Comparison of ENCODE assay signal across 8 cellular contexts in the genomic region with DNA sequence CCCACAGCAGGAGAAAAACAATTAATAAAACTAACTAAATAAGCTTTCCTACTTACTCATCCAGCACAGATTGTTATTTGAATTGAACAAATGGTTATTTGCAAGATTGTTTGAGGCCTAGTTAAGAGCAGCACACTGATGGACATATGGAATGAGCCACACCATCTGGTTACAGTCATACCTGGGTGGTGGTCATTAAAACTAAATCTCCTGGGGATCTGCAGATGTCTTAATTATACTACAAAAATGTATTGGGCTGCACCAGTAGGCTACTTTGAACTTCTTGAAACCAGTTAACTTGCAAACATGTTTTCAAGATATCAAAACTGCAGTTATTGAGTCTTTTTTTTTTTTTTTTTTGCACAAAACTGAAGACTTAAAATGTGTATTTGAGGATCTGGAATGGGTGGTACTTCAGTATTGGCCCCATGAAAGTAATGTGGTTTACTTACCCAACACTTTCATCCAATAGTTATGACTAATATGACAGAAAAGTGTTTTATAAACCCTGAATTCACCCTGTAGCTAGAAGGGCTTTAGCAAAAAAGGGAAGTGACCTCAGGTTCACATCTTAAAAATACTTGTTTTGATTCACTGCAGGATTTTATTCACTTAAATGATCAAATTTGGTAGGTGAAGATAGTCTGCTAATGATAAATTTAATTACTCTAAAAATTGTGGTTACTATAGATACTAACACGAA. TPM values are rescaled to one million over a fixed set of nuclear protein-coding genes. Genes with fewer than 3 reads are reported as not detected.
DNase-seq lines count a peak whose midpoint lies in the region; ATAC-seq and TF ChIP-seq lines count a peak whose summit lies in the region.

No MANE protein-coding gene starts in this region.

- H3K79me2 ChIP-seq in ACC112 (ENCODE audit: control insufficient read depth, insufficient read depth, low read length, unreplicated experiment) = peaks cover 96% of the 10 kb centered on the region

- H3K9me3 Mint-ChIP-seq in chondrocyte (ENCODE audit: low read depth) = peaks cover 7% of the 10 kb centered on the region

- H3K4me1 Mint-ChIP-seq in chondrocyte (ENCODE audit: low read depth) = peaks cover 35% of the 10 kb centered on the region

- no peaks in the 10 kb centered on the region for H3K27me3 Mint-ChIP-seq in chondrocyte (ENCODE audit: low read depth)

- no peak overlapping the region for H3K4me3 Mint-ChIP-seq in chondrocyte (ENCODE audit: unreplicated experiment)

- DNase-seq in SIG-M5 treated with dmso at 0.1 percent for 504 hours (lab: John Stamatoyannopoulos, UW; ENCODE audit: unreplicated experiment) (peak; percentile 83), stromal cell of bone marrow (ENCODE audit: low read depth) (peak; percentile 43), chondrocyte (ENCODE audit: low spot score) (no peak)
- no peak for DNase-seq in activated CD8-positive, alpha-beta memory T cell treated with anti-CD3 and anti-CD28 coated beads, Interleukin-2, amount 50 U/mL, for 4 hours
- no peak for DNase-seq in stimulated activated CD4-positive, alpha-beta T cell treated with anti-CD3 and anti-CD28 coated beads, Interleukin-2, amount 100 ng/mL, for 24 hours

- H3K4me1 ChIP-seq in ACC112 (ENCODE audit: control insufficient read depth, insufficient read depth, low read length, unreplicated experiment) = peaks cover 26% of the 10 kb centered on the region

- no peak overlapping the region for H2AFZ ChIP-seq in ACC112 (ENCODE audit: low read length, unreplicated experiment)

- ATAC-seq in GM18907 (IDR thresholded peaks at IDR 0.05; ENCODE audit: unreplicated experiment) (peak; percentile 92), HG03066 (IDR thresholded peaks at IDR 0.05; ENCODE audit: low read depth, unreplicated experiment) (peak; percentile 83)

- no peak overlapping the region for H3K4me3 ChIP-seq in ACC112 (ENCODE audit: low read depth, low read length)

- H3K27ac Mint-ChIP-seq in chondrocyte (ENCODE audit: unreplicated experiment) = no peak overlapping the region

- peak overlapping the region; percentile 38 for H3K27ac ChIP-seq in ACC112 (ENCODE audit: low read depth, low read length)

- no peak for TF ChIP-seq CTCF in chondrocyte (IDR thresholded peaks at IDR 0.05)

- no peaks in the 10 kb centered on the region for H3K36me3 Mint-ChIP-seq in chondrocyte (ENCODE audit: low read depth)

- H3K36me3 ChIP-seq in ACC112 (ENCODE audit: insufficient read depth, low read length) = no peaks in the 10 kb centered on the region

- H3K27me3 ChIP-seq in ACC112 (ENCODE audit: insufficient read depth, low read length) = no peaks in the 10 kb centered on the region

RNA-seq across cellular contexts. Expression of gene AGFG1, which starts 10.8 kb away (rescaled TPM):
- 49.3 to 49.5 TPM (median 49.3 TPM) in 3 replicates for total RNA-seq in chondrocyte

Comparison
In these comparisons a context has a peak if more than half of its experiments do, and no peak if none do; other contexts are left out.
1. DNase-seq: peak in SIG-M5 treated with dmso at 0.1 percent for 504 hours (single experiment) and stromal cell of bone marrow (single experiment); none in chondrocyte (single experiment), activated CD8-positive, alpha-beta memory T cell treated with anti-CD3 and anti-CD28 coated beads, Interleukin-2, amount 50 U/mL, for 4 hours (single experiment) and stimulated activated CD4-positive, alpha-beta T cell treated with anti-CD3 and anti-CD28 coated beads, Interleukin-2, amount 100 ng/mL, for 24 hours (0 of 2).